8 cellular contexts compared by ENCODE assay signal in genomic region chr16:77675464-77676324, GRCh38. TPM values are rescaled to one million over a fixed set of nuclear protein-coding genes. Genes with fewer than 3 reads are reported as not detected.
DNase-seq lines count a peak whose midpoint lies in the region; ATAC-seq and TF ChIP-seq lines count a peak whose summit lies in the region.

No MANE protein-coding gene starts in this region.

- H3K14ac ChIP-seq in neuronal stem cell (ENCODE audit: low read length), result no peak overlapping the region

- H2BK120ac ChIP-seq in neuronal stem cell (ENCODE audit: low read depth, low read length), result no peak overlapping the region

- H2BK5ac ChIP-seq in neuronal stem cell (ENCODE audit: low read length), result no peak overlapping the region

- H3K23ac ChIP-seq in neuronal stem cell (ENCODE audit: low read depth, low read length, poor library complexity), result no peak overlapping the region

- H2AFZ ChIP-seq in neuronal stem cell (ENCODE audit: low read length), result peak overlapping the region; percentile 47

- no peak overlapping the region for H3K18ac ChIP-seq in neuronal stem cell (ENCODE audit: low read length)

- H3K4me1 ChIP-seq in neuronal stem cell (ENCODE audit: control insufficient read depth in 2 of 2, insufficient read depth in 1 of 2, low read depth in 1 of 2, low read length in 2 of 2), result no peaks in the 10 kb centered on the region
- H3K4me1 ChIP-seq in suprapubic skin, result no peaks in the 10 kb centered on the region

- in situ Hi-C loops in ACHN (cut with HindIII; ENCODE audit: low pct_ligation_motif_present, low pct_unique_long_range_greater_than_20kb, low sequenced_read_pairs) (no loop called here), KBM-7 (cut with MboI; ENCODE audit: low pct_unique_long_range_greater_than_20kb, low sequenced_read_pairs) (loop anchor here (10.0 kb wide), 1 partner anchor 299 kb away; no protein-coding TSS in a partner anchor)

- no peak overlapping the region for H4K8ac ChIP-seq in neuronal stem cell (ENCODE audit: low read depth, low read length)

- ATAC-seq in GM18519 (IDR thresholded peaks at IDR 0.05; ENCODE audit: low FRiP score, unreplicated experiment), result peak; percentile 60

- TF ChIP-seq CTCF in fibroblast of the aortic adventitia (IDR thresholded peaks at IDR 0.05; ENCODE audit: insufficient read depth, low read length), result peak; percentile 93
- TF ChIP-seq CTCF in suprapubic skin (IDR thresholded peaks at IDR 0.05), result peak; percentile 83 to 91

- H3K4me2 ChIP-seq in neuronal stem cell (ENCODE audit: insufficient read depth, low read length, poor library complexity, severe bottlenecking), result no peak overlapping the region

- H3K27me3 ChIP-seq in neuronal stem cell (ENCODE audit: control insufficient read depth in 3 of 3, insufficient read depth in 3 of 3, low read depth in 1 of 3, low read length in 3 of 3) (peaks cover 0 to 4% (median 0%) of the 10 kb centered on the region in 3 experiments), suprapubic skin (no peaks in the 10 kb centered on the region)

- no peaks in the 10 kb centered on the region for H3K79me1 ChIP-seq in neuronal stem cell (ENCODE audit: low read depth, low read length)

- H2AK5ac ChIP-seq in neuronal stem cell (ENCODE audit: low read depth, low read length), result no peak overlapping the region

- no peak overlapping the region for H3K9ac ChIP-seq in neuronal stem cell (ENCODE audit: low read depth, low read length, poor library complexity)

- H3K4ac ChIP-seq in neuronal stem cell (ENCODE audit: low read length), result no peak overlapping the region

- H2BK12ac ChIP-seq in neuronal stem cell (ENCODE audit: low read length), result no peak overlapping the region

- TF ChIP-seq EP300 in suprapubic skin (IDR thresholded peaks at IDR 0.05), result no peak

- no peak overlapping the region for H3K27ac ChIP-seq in neuronal stem cell (replicated peaks; ENCODE audit: low read length)
- H3K27ac ChIP-seq in suprapubic skin, result no peak overlapping the region

- DNase-seq in ACHN, result peak; percentile 75
- peak; percentile 90 for DNase-seq in KBM-7
- DNase-seq in RKO (ENCODE audit: low spot score), result peak; percentile 63
- peak; percentile 22 for DNase-seq in activated T-helper 1 cell treated with Interleukin-2 at 50 U/mL for 16 hours (ENCODE audit: low read depth)
- peak; percentile 85 for DNase-seq in fibroblast of the aortic adventitia (ENCODE audit: low read depth)
- peak; percentile 87 for DNase-seq in neuronal stem cell (ENCODE audit: low spot score)
- DNase-seq in suprapubic skin (ENCODE audit: low spot score in 2 of 2), result peak; percentile 75 to 85

- H4K91ac ChIP-seq in neuronal stem cell (ENCODE audit: low read depth, low read length, poor library complexity), result no peak overlapping the region

- no peak overlapping the region for H2BK15ac ChIP-seq in neuronal stem cell (ENCODE audit: low read length)

- H3K9me3 ChIP-seq in neuronal stem cell (replicated peaks in 1 of 2; ENCODE audit: control insufficient read depth in 2 of 2, insufficient read depth in 1 of 2, low read depth in 1 of 2, low read length in 2 of 2) (no peaks in the 10 kb centered on the region), suprapubic skin (no peaks in the 10 kb centered on the region)

- no peak for TF ChIP-seq POLR2A in suprapubic skin (IDR thresholded peaks at IDR 0.05)

- no peak overlapping the region for H3K4me3 ChIP-seq in fibroblast of the aortic adventitia (ENCODE audit: low read depth, low read length)
- H3K4me3 ChIP-seq in neuronal stem cell (ENCODE audit: low read length in 2 of 2), result no peak overlapping the region
- no peak overlapping the region for H3K4me3 ChIP-seq in suprapubic skin

- WGBS in neuronal stem cell (ENCODE audit: extremely low coverage in 2 of 2, insufficient read length in 2 of 2, insufficient replicate concordance in 1 of 2), 2 donors, result no CpG with 5 or more reads among the region's 15 CpGs
- 28% methylated on average over 15 of the region's 15 CpGs for WGBS in suprapubic skin

- H3K36me3 ChIP-seq in neuronal stem cell (replicated peaks in 1 of 2; ENCODE audit: control insufficient read depth in 2 of 2, insufficient read depth in 2 of 2, low read length in 2 of 2) (no peaks in the 10 kb centered on the region), suprapubic skin (no peaks in the 10 kb centered on the region)

RNA-seq across cellular contexts. Expression of gene NUDT7, which starts 46.6 kb away (rescaled TPM):
- total RNA-seq in fibroblast of the aortic adventitia (ENCODE audit: low replicate concordance) (5.8 and 9.2 TPM in 2 replicates), suprapubic skin (10 to 100 TPM in 3 of 4 donors, 1 to 10 TPM in 1; 7.6 to 16.1 (median 12.8) TPM)
- 18.3 TPM for polyA plus RNA-seq in neuronal stem cell (2013, experiment 1 of 2)
- polyA plus RNA-seq in neuronal stem cell (2013, experiment 2 of 2), result 17.0 TPM

Comparison
In these comparisons a context has a peak if more than half of its experiments do, and no peak if none do; other contexts are left out.
1. DNase-seq: peak in every context shown above with its lines; median percentile 90 in KBM-7; 87 in neuronal stem cell; 85 in fibroblast of the aortic adventitia; 80 in suprapubic skin; 75 in ACHN; 63 in RKO; 22 in activated T-helper 1 cell treated with Interleukin-2 at 50 U/mL for 16 hours.